ENCODE assay signal across 26 cellular contexts in the genomic region with DNA sequence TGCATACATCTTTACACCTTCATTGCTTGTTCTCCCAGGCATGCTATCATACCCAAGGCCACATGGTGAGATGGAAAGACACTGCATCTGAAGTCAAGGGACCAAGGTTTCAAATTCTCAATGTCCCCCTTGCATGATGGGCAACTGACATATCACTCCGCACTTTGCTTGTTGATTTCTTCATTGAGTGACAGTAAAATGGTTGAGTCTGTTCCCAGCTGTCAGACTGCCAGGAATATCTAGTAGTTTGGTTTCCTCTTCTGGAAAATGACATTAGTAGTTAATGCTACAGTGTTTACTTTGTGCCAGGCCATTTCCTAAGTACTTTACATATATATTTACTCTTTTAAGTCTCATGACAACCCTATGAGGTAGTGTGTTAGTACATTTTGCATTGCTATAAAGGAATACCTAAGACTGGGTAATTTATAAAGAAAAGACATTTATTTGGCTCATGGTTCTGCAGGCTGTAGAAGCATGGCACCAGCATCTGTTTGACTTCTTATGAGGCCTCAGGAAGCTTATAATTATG.
"Had no signal": no experiment of that assay in that cellular context is flagged by ENCODE, and none has a peak within 500 bp of the region (broad histone marks: within the 10 kb centered on the region; RNA-seq: fewer than 3 reads in every experiment).

No MANE protein-coding gene starts in this region.

- DNase-seq: activated B cell treated with CpG ODN at 0.5 μM for 24 hours; activated CD4-positive, alpha-beta T cell treated with anti-CD3 and anti-CD28 coated beads for 36 hours; activated CD4-positive, alpha-beta T cell treated with anti-CD3 and anti-CD28 coated beads, Interleukin-2, amount 50 U/mL, for 4 hours; activated CD8-positive, alpha-beta memory T cell treated with anti-CD3 and anti-CD28 coated beads for 24 hours; activated CD8-positive, alpha-beta memory T cell treated with anti-CD3 and anti-CD28 coated beads, Interleukin-2, amount 50 U/mL, for 4 hours; activated naive CD4-positive, alpha-beta T cell; activated T-cell treated with anti-CD3 and anti-CD28 coated beads, Interleukin-2, amount 50 U/mL, for 4 hours; central memory CD4-positive, alpha-beta T cell; dermis blood vessel endothelial cell; effector CD8-positive, alpha-beta T cell; gastrocnemius medialis; hippocampal formation; kidney glomerular epithelial cell; left lung; naive thymus-derived CD4-positive, alpha-beta T cell; posterior cingulate gyrus; small intestine; stimulated activated CD4-positive, alpha-beta T cell treated with anti-CD3 and anti-CD28 coated beads, Interleukin-2, amount 100 ng/mL, for 24 hours; stimulated activated naive B cell treated with anti-CD40 and anti-IgM and Interleukin-4, amounts not matched to agents 10 μg/mL and 1 μg/mL and 100 μg/mL, for 72 hours had no signal

- H3K9me3 Mint-ChIP-seq: activated B cell treated with CpG ODN at 0.5 μM for 24 hours; activated T-cell treated with anti-CD3 and anti-CD28 coated beads, Interleukin-2, amount 50 U/mL, for 4 hours; activated T-helper 2 cell treated with anti-CD3 and anti-CD28 coated beads, Interferon-gamma antibody, Interleukin-2, Interleukin-4, amounts not matched to agents 10 μg/mL and 5 μg/mL and 100 μg/mL, durations not matched to agents 14 hours and 24 hours and 36 hours; neural progenitor cell; type B pancreatic cell had no signal

- H3K27me3 ChIP-seq: esophagus muscularis mucosa, gastrocnemius medialis, left lung, neural progenitor cell, vagina had no signal

- H3K27ac Mint-ChIP-seq: activated B cell treated with CpG ODN at 0.5 μM for 24 hours; activated CD4-positive, alpha-beta T cell treated with anti-CD3 and anti-CD28 coated beads for 36 hours; activated naive CD8-positive, alpha-beta T cell; activated T-helper 2 cell treated with anti-CD3 and anti-CD28 coated beads, Interferon-gamma antibody, Interleukin-2, Interleukin-4, amounts not matched to agents 10 μg/mL and 5 μg/mL and 100 μg/mL, durations not matched to agents 14 hours and 24 hours and 36 hours; naive thymus-derived CD4-positive, alpha-beta T cell; neural progenitor cell; stimulated activated naive B cell treated with anti-CD40 and anti-IgM and Interleukin-4, amounts not matched to agents 10 μg/mL and 1 μg/mL and 100 μg/mL, for 72 hours; type B pancreatic cell had no signal

- H3K9me3 ChIP-seq: esophagus muscularis mucosa, gastrocnemius medialis, left lung, vagina had no signal

- H3K9ac ChIP-seq: neural progenitor cell had no signal

- H3K4me1 ChIP-seq: esophagus muscularis mucosa, left lung, vagina had no signal

- H3K27me3 Mint-ChIP-seq: type B pancreatic cell had no signal

- H3K4me3 ChIP-seq: esophagus muscularis mucosa, gastrocnemius medialis, left lung, lung, neural progenitor cell, vagina had no signal

- FAIRE-seq: small intestine had no signal

- H3K36me3 ChIP-seq: esophagus muscularis mucosa, gastrocnemius medialis, left lung, neural progenitor cell, vagina had no signal

- H3K36me3 Mint-ChIP-seq: stimulated activated naive B cell treated with anti-CD40 and anti-IgM and Interleukin-4, amounts not matched to agents 10 μg/mL and 1 μg/mL and 100 μg/mL, for 72 hours; type B pancreatic cell had no signal

- H3K4me3 Mint-ChIP-seq: activated B cell treated with CpG ODN at 0.5 μM for 24 hours; activated CD4-positive, alpha-beta T cell treated with anti-CD3 and anti-CD28 coated beads for 36 hours; activated naive CD8-positive, alpha-beta T cell; activated T-cell treated with anti-CD3 and anti-CD28 coated beads, Interleukin-2, amount 50 U/mL, for 4 hours; naive thymus-derived CD4-positive, alpha-beta T cell; neural progenitor cell; stimulated activated naive B cell treated with anti-CD40 and anti-IgM and Interleukin-4, amounts not matched to agents 10 μg/mL and 1 μg/mL and 100 μg/mL, for 72 hours; type B pancreatic cell had no signal

- H3K4me1 Mint-ChIP-seq: activated B cell treated with CpG ODN at 0.5 μM for 24 hours; activated CD4-positive, alpha-beta T cell treated with anti-CD3 and anti-CD28 coated beads for 36 hours; naive thymus-derived CD4-positive, alpha-beta T cell; stimulated activated naive B cell treated with anti-CD40 and anti-IgM and Interleukin-4, amounts not matched to agents 10 μg/mL and 1 μg/mL and 100 μg/mL, for 72 hours had no signal
